In the genomic region with DNA sequence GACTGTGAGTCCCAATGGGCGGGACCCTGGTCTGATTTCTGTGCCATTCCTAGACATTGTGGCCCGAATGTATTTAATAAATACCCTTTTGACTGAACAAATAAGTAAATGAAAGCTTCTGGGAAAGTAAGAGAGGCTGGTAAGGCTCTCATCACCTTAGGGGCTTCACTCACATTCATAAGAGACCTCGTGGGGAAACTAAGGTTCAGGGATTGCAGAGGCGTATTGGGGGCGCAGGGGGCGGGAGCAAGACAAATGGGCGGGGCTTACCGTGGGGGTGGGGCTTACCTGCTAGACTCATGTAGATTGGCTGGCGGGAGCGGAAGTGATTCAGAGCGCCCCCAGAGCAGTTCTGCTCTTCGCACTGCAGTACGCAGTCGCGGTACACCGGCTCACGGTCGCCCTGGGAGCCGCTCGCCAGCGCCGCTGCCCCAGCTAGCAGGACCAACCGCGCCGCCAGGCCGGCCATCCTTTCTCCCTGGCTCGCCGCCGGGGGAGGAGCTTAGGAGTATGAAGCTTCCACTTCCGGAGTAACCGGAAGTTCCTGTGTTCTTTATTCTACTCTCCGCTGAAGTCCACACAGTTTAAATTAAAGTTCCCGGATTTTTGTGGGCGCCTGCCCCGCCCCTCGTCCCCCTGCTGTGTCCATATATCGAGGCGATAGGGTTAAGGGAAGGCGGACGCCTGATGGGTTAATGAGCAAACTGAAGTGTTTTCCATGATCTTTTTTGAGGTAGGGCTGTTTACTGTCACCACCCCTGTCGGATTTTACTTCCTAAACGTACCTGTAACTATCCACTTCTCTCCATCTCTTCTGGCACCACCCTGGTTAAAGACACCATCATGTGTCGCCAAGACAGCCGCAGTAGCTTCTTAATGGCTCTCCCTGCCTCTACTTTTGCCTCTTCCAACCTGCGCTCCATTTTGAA, we compare ENCODE assay signal across 8 cellular contexts. TPM values are rescaled to one million over a fixed set of nuclear protein-coding genes. Genes with fewer than 3 reads are reported as not detected.
DNase-seq lines count a peak whose midpoint lies in the region; ATAC-seq, FAIRE-seq and TF ChIP-seq lines count a peak whose summit lies in the region.

A gene with protein sequence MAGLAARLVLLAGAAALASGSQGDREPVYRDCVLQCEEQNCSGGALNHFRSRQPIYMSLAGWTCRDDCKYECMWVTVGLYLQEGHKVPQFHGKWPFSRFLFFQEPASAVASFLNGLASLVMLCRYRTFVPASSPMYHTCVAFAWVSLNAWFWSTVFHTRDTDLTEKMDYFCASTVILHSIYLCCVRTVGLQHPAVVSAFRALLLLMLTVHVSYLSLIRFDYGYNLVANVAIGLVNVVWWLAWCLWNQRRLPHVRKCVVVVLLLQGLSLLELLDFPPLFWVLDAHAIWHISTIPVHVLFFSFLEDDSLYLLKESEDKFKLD (minus strand): TSS at position 512 of the 929 bp plus-strand sequence. CDS start 43 bp downstream, at position 469.

- DNase-seq in Calu3 (peak; percentile 100), HTR-8/SVneo (ENCODE audit: insufficient read length, low spot score) (peak; percentile 98), NT2/D1 (ENCODE audit: low read depth, low spot score) (peak; percentile 77), endothelial cell (ENCODE audit: low spot score) (peak; percentile 81), mesothelial cell of epicardium (ENCODE audit: low spot score in 2 of 2, unreplicated experiment in 2 of 2) (peak; percentile 79 to 86)
- peak; percentile 70 for DNase-seq in activated CD8-positive, alpha-beta memory T cell treated with anti-CD3 and anti-CD28 coated beads, Interleukin-2, amount 50 U/mL, for 24 hours (ENCODE audit: extremely low read depth)
- peak; percentile 61 to 73 for DNase-seq in stimulated activated CD8-positive, alpha-beta memory T cell treated with anti-CD3 and anti-CD28 coated beads, Interleukin-15, amount 100 ng/mL, for 4 hours (ENCODE audit: low read depth in 2 of 2)

- no peaks in the 10 kb centered on the region for H3K9me3 Mint-ChIP-seq in Calu3 (ENCODE audit: low read depth, unreplicated experiment)
- no peaks in the 10 kb centered on the region for H3K9me3 Mint-ChIP-seq in endothelial cell (ENCODE audit: unreplicated experiment)
- no peaks in the 10 kb centered on the region for H3K9me3 Mint-ChIP-seq in mesothelial cell of epicardium

- peak within 1 kb of the TSS; percentile 78 for H3K4me3 ChIP-seq in NT2/D1 (ENCODE audit: insufficient read length, low read depth)

- intact Hi-C loops in Calu3 (cut with micrococcal nuclease; ENCODE audit: unreplicated experiment), result loop anchor here (1.0 to 10.0 kb wide), 16 partner anchors 12 to 594 kb away; a partner anchor contains a TSS

- TSS peak; percentile 89 for BruUV-seq in Calu3 (replicated peaks; lab: Mats Ljungman, UMichigan)

- H3K36me3 Mint-ChIP-seq in Calu3 (ENCODE audit: insufficient read depth, unreplicated experiment) (peaks cover 43% of the 10 kb centered on the region), endothelial cell (ENCODE audit: low read depth, unreplicated experiment) (peaks cover 10% of the 10 kb centered on the region), mesothelial cell of epicardium (peaks cover 10% of the 10 kb centered on the region)

- peak within 1 kb of the TSS; percentile 78 for H3K9ac ChIP-seq in NT2/D1 (ENCODE audit: insufficient read length, low read depth)

- peak; percentile 81 for ATAC-seq in GM21381 (IDR thresholded peaks at IDR 0.05; ENCODE audit: unreplicated experiment)

- peak within 1 kb of the TSS; percentile 64 for H3K4me3 Mint-ChIP-seq in Calu3 (ENCODE audit: low read depth, unreplicated experiment)
- H3K4me3 Mint-ChIP-seq in endothelial cell (ENCODE audit: unreplicated experiment), result peak within 1 kb of the TSS; percentile 94
- peak within 1 kb of the TSS; percentile 97 for H3K4me3 Mint-ChIP-seq in mesothelial cell of epicardium

- CTCF ChIA-PET in Calu3 (lab: Charles Lee), result interaction anchor here (0.5 to 161.2 kb wide), 63 partner anchors 27 to 1056 kb away, joined by 3 to 42089 read pairs (median 6); a partner anchor contains a TSS

- peak within 1 kb of the TSS; percentile 63 for H3K27ac Mint-ChIP-seq in Calu3 (ENCODE audit: unreplicated experiment)
- H3K27ac Mint-ChIP-seq in endothelial cell (ENCODE audit: unreplicated experiment), result peak within 1 kb of the TSS; percentile 95
- peak within 1 kb of the TSS; percentile 98 for H3K27ac Mint-ChIP-seq in mesothelial cell of epicardium

- H3K4me1 Mint-ChIP-seq in Calu3 (ENCODE audit: low read depth, unreplicated experiment) (peaks cover 27% of the 10 kb centered on the region), endothelial cell (ENCODE audit: unreplicated experiment) (peaks cover 13% of the 10 kb centered on the region), mesothelial cell of epicardium (peaks cover 18% of the 10 kb centered on the region)

- no peaks in the 10 kb centered on the region for H3K9me3 ChIP-seq in NT2/D1 (ENCODE audit: insufficient read depth, low read length)

- no peak for TF ChIP-seq CTCF in Calu3 (IDR thresholded peaks at IDR 0.05; ENCODE audit: unreplicated experiment)
- TF ChIP-seq CTCF in endothelial cell (IDR thresholded peaks at IDR 0.05; ENCODE audit: unreplicated experiment), result no peak
- no peak for TF ChIP-seq CTCF in mesothelial cell of epicardium (IDR thresholded peaks at IDR 0.05; ENCODE audit: unreplicated experiment)

- peak; percentile 82 for FAIRE-seq in HTR-8/SVneo (lab: Jason Lieb, UNC)

- H3K4me1 ChIP-seq in NT2/D1 (ENCODE audit: insufficient read depth, insufficient read length), result no peaks in the 10 kb centered on the region

- H3K36me3 ChIP-seq in NT2/D1 (ENCODE audit: insufficient read depth, insufficient read length, low read length), result peaks cover 15% of the 10 kb centered on the region

- H3K27me3 Mint-ChIP-seq in Calu3 (ENCODE audit: unreplicated experiment) (no peaks in the 10 kb centered on the region), endothelial cell (ENCODE audit: unreplicated experiment) (no peaks in the 10 kb centered on the region), mesothelial cell of epicardium (ENCODE audit: low read depth) (no peaks in the 10 kb centered on the region)

- H3K27me3 ChIP-seq in NT2/D1 (ENCODE audit: insufficient read depth, insufficient read length), result no peaks in the 10 kb centered on the region

RNA-seq across cellular contexts. Expression of the gene that starts here (rescaled TPM):
- 1,186 and 1,276 TPM in 2 replicates for total RNA-seq in Calu3 (2022)
- 11.2 TPM for total RNA-seq in endothelial cell (ENCODE audit: unreplicated experiment)
- total RNA-seq in mesothelial cell of epicardium, result 36.8 to 39.1 TPM (median 37.1 TPM) in 3 replicates

Comparison
In these comparisons a context has a peak if more than half of its experiments do, and no peak if none do; other contexts are left out.
1. Peak in every context shown above with its lines: DNase-seq, ATAC-seq and H3K4me3 ChIP-seq.
2. RNA of the gene that starts here (total RNA-seq): 1,186 to 1,276 TPM in Calu3; 36.8 to 39.1 TPM in mesothelial cell of epicardium and 11.2 TPM in endothelial cell (single experiment); every median in the first group is over 10 times any median in the second.